In the genomic region with DNA sequence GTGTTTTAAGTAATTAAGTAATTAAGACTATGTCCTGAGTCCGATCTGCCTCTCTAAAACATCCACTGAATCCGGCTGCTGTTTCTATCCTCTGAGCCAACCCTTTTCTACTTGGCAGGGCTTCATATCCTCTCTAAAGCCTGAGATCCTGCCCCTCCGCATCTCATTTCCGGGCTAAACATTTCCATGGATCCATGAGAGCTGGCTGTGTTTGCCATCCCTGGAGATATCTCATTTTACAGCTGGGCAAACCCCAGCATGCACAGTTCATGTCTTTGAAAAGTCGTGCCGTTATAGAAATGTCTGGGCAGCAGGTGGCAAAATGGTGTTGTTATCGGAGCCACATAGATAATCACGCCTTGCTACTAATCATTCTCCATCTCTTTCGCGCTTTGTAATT, we compare ENCODE assay signal across 16 cellular contexts.
A peak's percentile ranks its signal among the peaks of the same experiment; 100 is the strongest.
DNase-seq lines count a peak whose midpoint lies in the region; TF ChIP-seq lines count a peak whose summit lies in the region.
"Had no signal": no experiment of that assay in that cellular context is flagged by ENCODE, and none has a peak within 500 bp of the region (broad histone marks: within the 10 kb centered on the region; RNA-seq: fewer than 3 reads in every experiment).

No MANE protein-coding gene starts in this region.

- no peaks in the 10 kb centered on the region for H3K36me3 Mint-ChIP-seq in H9 (ENCODE audit: insufficient read depth in 1 of 3, low read depth in 3 of 3)
- H3K36me3 Mint-ChIP-seq: CD4-positive, CD25-positive, alpha-beta regulatory T cell; IgD-negative memory B cell had no signal

- H2AFZ ChIP-seq in H9 (ENCODE audit: low read length), result no peak overlapping the region

- H3K79me1 ChIP-seq in H9 (ENCODE audit: insufficient read depth, low read depth, low read length, poor library complexity, severe bottlenecking), result no peaks in the 10 kb centered on the region

- no peaks in the 10 kb centered on the region for H3K23me2 ChIP-seq in H9 (ENCODE audit: insufficient read length, low read depth, low read length, poor library complexity, severe bottlenecking)

- no peak overlapping the region for H3K4me3 ChIP-seq in lower leg skin (ENCODE audit: low read depth, poor library complexity, severe bottlenecking)
- H3K4me3 ChIP-seq: suprapubic skin had no signal

- no CpG with 5 or more reads among the region's 10 CpGs for WGBS in H9 (ENCODE audit: extremely low coverage, insufficient read length, low lambda C conversion rate)
- 28 to 37% methylated on average over 10 of the region's 10 CpGs for WGBS in lower leg skin, 2 donors

- H3K27ac ChIP-seq in H9 (ENCODE audit: insufficient read length, low read depth, low read length), result no peak overlapping the region
- H3K27ac ChIP-seq: brain microvascular endothelial cell, suprapubic skin had no signal

- H3K9ac ChIP-seq in H9 (ENCODE audit: extremely low read depth, insufficient read length, low read length), result no peak overlapping the region

- no peak for DNase-seq in H9
- peak; percentile 93 for DNase-seq in NCI-H2029 treated with DMSO at 0.1 percent for 48 hours (lab: John Stamatoyannopoulos, UW)
- peak; percentile 97 for DNase-seq in NCI-H69 (lab: John Stamatoyannopoulos, UW)
- DNase-seq in retina, result peak; percentile 43
- DNase-seq in stimulated activated CD4-positive, alpha-beta T cell treated with anti-CD3 and anti-CD28 coated beads, Interleukin-4, amount 100 ng/mL, for 4 hours, result no peak
- no peak for DNase-seq in cardiac septum (ENCODE audit: low spot score)
- no peak for DNase-seq in lower leg skin (ENCODE audit: low spot score in 2 of 2)
- DNase-seq: brain microvascular endothelial cell; CD4-positive, CD25-positive, alpha-beta regulatory T cell; GF-D8; islet precursor cell; mesendoderm had no signal

- H4K91ac ChIP-seq in H9 (ENCODE audit: insufficient read length, low read depth, low read length), result no peak overlapping the region

- no peak overlapping the region for H3K4me3 Mint-ChIP-seq in H9
- H3K4me3 Mint-ChIP-seq: CD4-positive, CD25-positive, alpha-beta regulatory T cell; IgD-negative memory B cell; neural crest cell had no signal

- H4K5ac ChIP-seq in H9 (ENCODE audit: insufficient read length, low read depth, low read length), result no peak overlapping the region

- H3K4me1 ChIP-seq in H9 (ENCODE audit: insufficient read depth, low read length), result no peaks in the 10 kb centered on the region
- H3K4me1 ChIP-seq: suprapubic skin had no signal

- no peaks in the 10 kb centered on the region for H3K27me3 ChIP-seq in H9 (ENCODE audit: insufficient read depth, low read length)
- H3K27me3 ChIP-seq: brain microvascular endothelial cell had no signal

- no peak for TF ChIP-seq POLR2A in lower leg skin (IDR thresholded peaks at IDR 0.05)

- H2BK15ac ChIP-seq in H9 (ENCODE audit: low read depth, low read length), result no peak overlapping the region

- intact Hi-C loops in cardiac septum (cut with DNase I) (no loop called here), lower leg skin (cut with DNase I; ENCODE audit: low total_unique reads) (no loop called here)

- no peaks in the 10 kb centered on the region for H3K79me2 ChIP-seq in H9 (ENCODE audit: insufficient read depth, low read length)

- TF ChIP-seq CTCF in H9 (conservative IDR thresholded peaks at IDR 0.05) (no peak), lower leg skin (IDR thresholded peaks at IDR 0.05) (no peak)

- H2BK5ac ChIP-seq in H9 (ENCODE audit: insufficient read length, low read length), result no peak overlapping the region

- H4K8ac ChIP-seq in H9 (replicated peaks; ENCODE audit: insufficient read length, low read depth, low read length), result no peak overlapping the region

- no peak overlapping the region for H3K18ac ChIP-seq in H9 (ENCODE audit: insufficient read length, low read depth, low read length)

- peaks cover 7 to 8% of the 10 kb centered on the region in 2 experiments for H3K4me1 Mint-ChIP-seq in H9
- H3K4me1 Mint-ChIP-seq: CD4-positive, CD25-positive, alpha-beta regulatory T cell had no signal

- peaks cover 2% of the 10 kb centered on the region for H4K20me1 ChIP-seq in H9 (ENCODE audit: control insufficient read depth, insufficient read depth, insufficient read length)

- H3K27ac Mint-ChIP-seq in H9, result no peak overlapping the region
- H3K27ac Mint-ChIP-seq: activated naive CD4-positive, alpha-beta T cell treated with anti-CD3 and anti-CD28 coated beads, Interleukin-2, amount 50 U/mL, for 72 hours; CD4-positive, CD25-positive, alpha-beta regulatory T cell; IgD-negative memory B cell had no signal

- H2AK5ac ChIP-seq in H9 (ENCODE audit: insufficient read length, low read length), result no peak overlapping the region

- no peaks in the 10 kb centered on the region for H3K27me3 Mint-ChIP-seq in H9 (ENCODE audit: low read depth)
- H3K27me3 Mint-ChIP-seq: CD4-positive, CD25-positive, alpha-beta regulatory T cell; IgD-negative memory B cell had no signal

- no peaks in the 10 kb centered on the region for H3K9me3 Mint-ChIP-seq in H9
- H3K9me3 Mint-ChIP-seq: neural crest cell had no signal

- 0 out of 2 replicates have a peak overlapping the region, but pooled peaks have one; percentile 15 for H3K14ac ChIP-seq in H9 (ENCODE audit: insufficient read depth, low read length)

- H3K56ac ChIP-seq in H9 (ENCODE audit: insufficient read length, low read depth, low read length), result no peak overlapping the region

- H2BK20ac ChIP-seq in H9 (ENCODE audit: low read depth, low read length, poor library complexity, severe bottlenecking), result no peak overlapping the region

- no peak overlapping the region for H2BK120ac ChIP-seq in H9 (ENCODE audit: low read depth, low read length, poor library complexity, severe bottlenecking)

- no peak overlapping the region for H3K4me2 ChIP-seq in H9 (ENCODE audit: insufficient read depth, insufficient read length, low read length)

- H3K9me3 ChIP-seq in H9 (ENCODE audit: control insufficient read depth, low read depth, low read length), result no peaks in the 10 kb centered on the region
- H3K9me3 ChIP-seq: suprapubic skin had no signal

- no peak overlapping the region for H3T11ph ChIP-seq in H9 (ENCODE audit: low read length)

- H3K23ac ChIP-seq in H9 (ENCODE audit: insufficient read length, low read depth, low read length), result no peak overlapping the region

- no peak overlapping the region for H3K4ac ChIP-seq in H9 (ENCODE audit: low read depth, low read length)

- H2BK12ac ChIP-seq in H9 (ENCODE audit: insufficient read length, low read depth, low read length), result no peak overlapping the region

Comparison
In these comparisons a context has a peak if more than half of its experiments do, and no peak if none do; other contexts are left out.
1. DNase-seq: peak in NCI-H2029 treated with DMSO at 0.1 percent for 48 hours (single experiment), NCI-H69 (single experiment) and retina (single experiment); none in H9 (single experiment), stimulated activated CD4-positive, alpha-beta T cell treated with anti-CD3 and anti-CD28 coated beads, Interleukin-4, amount 100 ng/mL, for 4 hours (0 of 2), cardiac septum (single experiment) and lower leg skin (0 of 2).